1 cellular context compared by ENCODE assay signal in the genomic region with DNA sequence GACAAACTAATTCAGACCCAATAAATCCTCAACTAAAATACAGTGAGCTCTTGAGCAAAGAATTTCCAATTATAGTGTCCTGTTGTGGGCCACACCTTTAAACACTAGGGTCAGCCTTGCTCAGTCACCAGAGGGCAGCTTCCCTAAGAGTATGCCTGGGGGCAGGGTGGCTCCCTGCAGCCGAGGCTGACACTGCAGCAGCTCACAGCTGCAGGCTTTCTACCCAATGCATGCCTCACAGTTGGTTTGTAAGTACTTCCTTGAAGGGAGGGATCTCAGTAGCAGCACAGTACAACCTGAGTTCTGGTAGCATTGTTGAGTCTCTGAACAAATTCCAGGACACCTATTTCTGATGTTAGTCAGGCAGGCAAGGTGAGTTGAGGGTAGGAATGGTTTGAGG.
TF ChIP-seq lines count a peak whose summit lies in the region.

No MANE protein-coding gene starts in this region.

TF ChIP-seq in IMR-90, 13 proteins besides CTCF, POLR2A, EP300 and RAD21 (continued from another document):
- TF ChIP-seq BHLHE40 (IDR thresholded peaks at IDR 0.05; ENCODE audit: low read depth, low read length): no peak
- TF ChIP-seq, protein P1, sequence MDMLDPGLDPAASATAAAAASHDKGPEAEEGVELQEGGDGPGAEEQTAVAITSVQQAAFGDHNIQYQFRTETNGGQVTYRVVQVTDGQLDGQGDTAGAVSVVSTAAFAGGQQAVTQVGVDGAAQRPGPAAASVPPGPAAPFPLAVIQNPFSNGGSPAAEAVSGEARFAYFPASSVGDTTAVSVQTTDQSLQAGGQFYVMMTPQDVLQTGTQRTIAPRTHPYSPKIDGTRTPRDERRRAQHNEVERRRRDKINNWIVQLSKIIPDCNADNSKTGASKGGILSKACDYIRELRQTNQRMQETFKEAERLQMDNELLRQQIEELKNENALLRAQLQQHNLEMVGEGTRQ (IDR thresholded peaks at IDR 0.05; ENCODE audit: low read depth, low read length): no peak
- TF ChIP-seq MXI1 (IDR thresholded peaks at IDR 0.05; ENCODE audit: borderline replicate concordance, low read depth, low read length): no peak
- TF ChIP-seq NFE2L2 (IDR thresholded peaks at IDR 0.05; ENCODE audit: low read depth, low read length): no peak
- no peak for TF ChIP-seq CEBPB (IDR thresholded peaks at IDR 0.05; ENCODE audit: low read depth, low read length)
- no peak for TF ChIP-seq FOS (IDR thresholded peaks at IDR 0.05; ENCODE audit: low read depth, low read length)
- TF ChIP-seq MAFK (IDR thresholded peaks at IDR 0.05; ENCODE audit: low read depth, low read length): no peak
- TF ChIP-seq, protein P2, sequence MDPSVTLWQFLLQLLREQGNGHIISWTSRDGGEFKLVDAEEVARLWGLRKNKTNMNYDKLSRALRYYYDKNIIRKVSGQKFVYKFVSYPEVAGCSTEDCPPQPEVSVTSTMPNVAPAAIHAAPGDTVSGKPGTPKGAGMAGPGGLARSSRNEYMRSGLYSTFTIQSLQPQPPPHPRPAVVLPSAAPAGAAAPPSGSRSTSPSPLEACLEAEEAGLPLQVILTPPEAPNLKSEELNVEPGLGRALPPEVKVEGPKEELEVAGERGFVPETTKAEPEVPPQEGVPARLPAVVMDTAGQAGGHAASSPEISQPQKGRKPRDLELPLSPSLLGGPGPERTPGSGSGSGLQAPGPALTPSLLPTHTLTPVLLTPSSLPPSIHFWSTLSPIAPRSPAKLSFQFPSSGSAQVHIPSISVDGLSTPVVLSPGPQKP (IDR thresholded peaks at IDR 0.05; ENCODE audit: borderline replicate concordance, low read depth, low read length): no peak
